38 cellular contexts compared by ENCODE assay signal in genomic region chrX:3493605-3494004, GRCh38.
"Had no signal": no experiment of that assay in that cellular context is flagged by ENCODE, and none has a peak within 500 bp of the region (broad histone marks: within the 10 kb centered on the region; RNA-seq: fewer than 3 reads in every experiment).

No MANE protein-coding gene starts in this region.

- H3K27me3 Mint-ChIP-seq: activated naive CD4-positive, alpha-beta T cell treated with anti-CD3 and anti-CD28 coated beads, Interleukin-2, amount 50 U/mL, for 24 hours; activated naive CD8-positive, alpha-beta T cell; activated naive CD8-positive, alpha-beta T cell treated with anti-CD3 and anti-CD28 coated beads for 36 hours; activated naive CD8-positive, alpha-beta T cell treated with anti-CD3 and anti-CD28 coated beads, Interleukin-2, amount 10 ng/mL, durations not matched to agents 7 days and 5 days; activated naive CD8-positive, alpha-beta T cell treated with anti-CD3 and anti-CD28 coated beads, Interleukin-2, amount 50 U/mL, for 24 hours; brain had no signal

- H3K27ac Mint-ChIP-seq: activated naive CD4-positive, alpha-beta T cell treated with anti-CD3 and anti-CD28 coated beads for 36 hours; activated naive CD4-positive, alpha-beta T cell treated with anti-CD3 and anti-CD28 coated beads, Interleukin-2, amount 10 ng/mL, durations not matched to agents 7 days and 5 days; activated naive CD4-positive, alpha-beta T cell treated with anti-CD3 and anti-CD28 coated beads, Interleukin-2, amount 50 U/mL, for 24 hours; activated naive CD4-positive, alpha-beta T cell treated with anti-CD3 and anti-CD28 coated beads, Interleukin-2, amount 50 U/mL, for 72 hours; activated naive CD8-positive, alpha-beta T cell; activated naive CD8-positive, alpha-beta T cell treated with anti-CD3 and anti-CD28 coated beads for 36 hours; activated naive CD8-positive, alpha-beta T cell treated with anti-CD3 and anti-CD28 coated beads, Interleukin-2, amount 10 ng/mL, durations not matched to agents 7 days and 5 days; activated naive CD8-positive, alpha-beta T cell treated with anti-CD3 and anti-CD28 coated beads, Interleukin-2, amount 50 U/mL, for 24 hours; activated T-cell treated with anti-CD3 and anti-CD28 coated beads, Interleukin-2, amount 50 U/mL, for 24 hours; activated T-cell treated with anti-CD3 and anti-CD28 coated beads, Interleukin-2, amount 50 U/mL, for 72 hours; activated T-helper 1 cell treated with anti-CD3 and anti-CD28 coated beads, Interleukin-12 subunit alpha, Interleukin-12 subunit beta, Interleukin-2, Interleukin-4 antibody, amounts not matched to agents 30 ng/mL and 10 ng/mL and 1 ng/mL, durations not matched to agents 14 hours and 24 hours and 36 hours; activated T-helper 17 cell treated with anti-CD3 and anti-CD28 coated beads, Interleukin-2, amount 50 U/mL, for 72 hours; activated T-helper 2 cell treated with anti-CD3 and anti-CD28 coated beads, Interferon-gamma antibody, Interleukin-2, Interleukin-4, amounts not matched to agents 10 μg/mL and 5 μg/mL and 100 μg/mL, durations not matched to agents 14 hours and 24 hours and 36 hours; brain had no signal

- H3K27me3 ChIP-seq: adrenal gland, ascending aorta, body of pancreas, brain microvascular endothelial cell, breast epithelium, cardiac muscle cell had no signal

- H3K27ac ChIP-seq: adrenal gland, ascending aorta, body of pancreas, brain microvascular endothelial cell, breast epithelium, cardiac muscle cell had no signal

- H3K4me1 Mint-ChIP-seq: activated naive CD4-positive, alpha-beta T cell treated with anti-CD3 and anti-CD28 coated beads, Interleukin-2, amount 10 ng/mL, durations not matched to agents 7 days and 5 days; activated naive CD4-positive, alpha-beta T cell treated with anti-CD3 and anti-CD28 coated beads, Interleukin-2, amount 50 U/mL, for 24 hours; activated naive CD8-positive, alpha-beta T cell treated with anti-CD3 and anti-CD28 coated beads for 36 hours; activated naive CD8-positive, alpha-beta T cell treated with anti-CD3 and anti-CD28 coated beads, Interleukin-2, amount 10 ng/mL, durations not matched to agents 7 days and 5 days; activated naive CD8-positive, alpha-beta T cell treated with anti-CD3 and anti-CD28 coated beads, Interleukin-2, amount 50 U/mL, for 24 hours; activated T-helper 17 cell treated with anti-CD3 and anti-CD28 coated beads, Interleukin-2, amount 50 U/mL, for 72 hours; central memory CD8-positive, alpha-beta T cell had no signal

- H3K4me3 Mint-ChIP-seq: activated naive CD4-positive, alpha-beta T cell treated with anti-CD3 and anti-CD28 coated beads for 36 hours; activated naive CD4-positive, alpha-beta T cell treated with anti-CD3 and anti-CD28 coated beads, Interleukin-2, amount 10 ng/mL, durations not matched to agents 7 days and 5 days; activated naive CD4-positive, alpha-beta T cell treated with anti-CD3 and anti-CD28 coated beads, Interleukin-2, amount 50 U/mL, for 24 hours; activated naive CD8-positive, alpha-beta T cell; activated naive CD8-positive, alpha-beta T cell treated with anti-CD3 and anti-CD28 coated beads for 36 hours; activated naive CD8-positive, alpha-beta T cell treated with anti-CD3 and anti-CD28 coated beads, Interleukin-2, amount 10 ng/mL, durations not matched to agents 7 days and 5 days; activated naive CD8-positive, alpha-beta T cell treated with anti-CD3 and anti-CD28 coated beads, Interleukin-2, amount 50 U/mL, for 24 hours; activated T-cell treated with anti-CD3 and anti-CD28 coated beads, Interleukin-2, amount 50 U/mL, for 24 hours; activated T-cell treated with anti-CD3 and anti-CD28 coated beads, Interleukin-2, amount 50 U/mL, for 4 hours; activated T-cell treated with anti-CD3 and anti-CD28 coated beads, Interleukin-2, amount 50 U/mL, for 72 hours; activated T-helper 1 cell treated with anti-CD3 and anti-CD28 coated beads, Interleukin-12 subunit alpha, Interleukin-12 subunit beta, Interleukin-2, Interleukin-4 antibody, amounts not matched to agents 30 ng/mL and 10 ng/mL and 1 ng/mL, durations not matched to agents 14 hours and 24 hours and 36 hours; activated T-helper 17 cell treated with anti-CD3 and anti-CD28 coated beads, Interleukin-2, amount 50 U/mL, for 72 hours; brain; central memory CD8-positive, alpha-beta T cell had no signal

- H3K4me3 ChIP-seq: adrenal gland, ascending aorta, body of pancreas, breast epithelium, cardiac muscle cell had no signal

- H3K36me3 Mint-ChIP-seq: activated naive CD4-positive, alpha-beta T cell treated with anti-CD3 and anti-CD28 coated beads, Interleukin-2, amount 10 ng/mL, durations not matched to agents 7 days and 5 days; activated naive CD4-positive, alpha-beta T cell treated with anti-CD3 and anti-CD28 coated beads, Interleukin-2, amount 50 U/mL, for 24 hours; activated naive CD4-positive, alpha-beta T cell treated with anti-CD3 and anti-CD28 coated beads, Interleukin-2, amount 50 U/mL, for 72 hours; activated naive CD8-positive, alpha-beta T cell; activated naive CD8-positive, alpha-beta T cell treated with anti-CD3 and anti-CD28 coated beads for 36 hours; activated naive CD8-positive, alpha-beta T cell treated with anti-CD3 and anti-CD28 coated beads, Interleukin-2, amount 10 ng/mL, durations not matched to agents 7 days and 5 days; brain had no signal

- H3K9me3 ChIP-seq: adrenal gland, ascending aorta, body of pancreas, breast epithelium had no signal

- H3K9me3 Mint-ChIP-seq: activated naive CD4-positive, alpha-beta T cell treated with anti-CD3 and anti-CD28 coated beads, Interleukin-2, amount 10 ng/mL, durations not matched to agents 7 days and 5 days; activated naive CD4-positive, alpha-beta T cell treated with anti-CD3 and anti-CD28 coated beads, Interleukin-2, amount 50 U/mL, for 24 hours; activated naive CD8-positive, alpha-beta T cell treated with anti-CD3 and anti-CD28 coated beads, Interleukin-2, amount 10 ng/mL, durations not matched to agents 7 days and 5 days; activated naive CD8-positive, alpha-beta T cell treated with anti-CD3 and anti-CD28 coated beads, Interleukin-2, amount 50 U/mL, for 24 hours; activated T-helper 1 cell treated with anti-CD3 and anti-CD28 coated beads, Interleukin-12 subunit alpha, Interleukin-12 subunit beta, Interleukin-2, Interleukin-4 antibody, amounts not matched to agents 30 ng/mL and 10 ng/mL and 1 ng/mL, durations not matched to agents 14 hours and 24 hours and 36 hours; activated T-helper 17 cell treated with anti-CD3 and anti-CD28 coated beads, Interleukin-2, amount 50 U/mL, for 72 hours; activated T-helper 2 cell treated with anti-CD3 and anti-CD28 coated beads, Interferon-gamma antibody, Interleukin-2, Interleukin-4, amounts not matched to agents 10 μg/mL and 5 μg/mL and 100 μg/mL, durations not matched to agents 14 hours and 24 hours and 36 hours had no signal

- ATAC-seq: activated naive CD4-positive, alpha-beta T cell treated with anti-CD3 and anti-CD28 coated beads, Interleukin-2, amount 50 U/mL, for 72 hours; activated naive CD8-positive, alpha-beta T cell treated with anti-CD3 and anti-CD28 coated beads, Interleukin-2, amount 50 U/mL, for 24 hours; activated T-cell treated with anti-CD3 and anti-CD28 coated beads, Interleukin-2, amount 50 U/mL, for 4 hours; activated T-cell treated with anti-CD3 and anti-CD28 coated beads, Interleukin-2, amount 50 U/mL, for 72 hours; activated T-helper 17 cell treated with anti-CD3 and anti-CD28 coated beads, Interleukin-2, amount 50 U/mL, for 72 hours; body of pancreas had no signal

- H3K36me3 ChIP-seq: adrenal gland, ascending aorta, brain microvascular endothelial cell, breast epithelium, cardiac muscle cell had no signal

- DNase-seq: activated effector memory CD4-positive, alpha-beta T cell treated with anti-CD3 and anti-CD28 coated beads, Interleukin-2, amount 50 U/mL, for 16 hours; activated effector memory CD4-positive, alpha-beta T cell treated with Interleukin-2 at 50 U/mL for 16 hours; activated gamma-delta T cell; activated gamma-delta T cell treated with Interleukin-2 at 50 U/mL for 16 hours; activated naive CD4-positive, alpha-beta T cell; activated naive CD4-positive, alpha-beta T cell treated with anti-CD3 and anti-CD28 coated beads for 36 hours; activated naive CD4-positive, alpha-beta T cell treated with anti-CD3 and anti-CD28 coated beads, Interleukin-2, amount 10 ng/mL, durations not matched to agents 7 days and 5 days; activated naive CD4-positive, alpha-beta T cell treated with anti-CD3 and anti-CD28 coated beads, Interleukin-2, amount 50 U/mL, for 16 hours; activated naive CD4-positive, alpha-beta T cell treated with Interleukin-2 at 50 U/mL for 16 hours; activated naive CD8-positive, alpha-beta T cell treated with anti-CD3 and anti-CD28 coated beads for 36 hours; activated naive CD8-positive, alpha-beta T cell treated with anti-CD3 and anti-CD28 coated beads, Interleukin-2, amount 10 ng/mL, durations not matched to agents 7 days and 5 days; activated naive CD8-positive, alpha-beta T cell treated with anti-CD3 and anti-CD28 coated beads, Interleukin-2, amount 50 U/mL, for 24 hours; activated T-cell treated with anti-CD3 and anti-CD28 coated beads, Interleukin-2, amount 50 U/mL, for 1 hour; activated T-cell treated with anti-CD3 and anti-CD28 coated beads, Interleukin-2, amount 50 U/mL, for 24 hours; activated T-cell treated with anti-CD3 and anti-CD28 coated beads, Interleukin-2, amount 50 U/mL, for 4 hours; activated T-cell treated with anti-CD3 and anti-CD28 coated beads, Interleukin-2, amount 50 U/mL, for 48 hours; activated T-cell treated with anti-CD3 and anti-CD28 coated beads, Interleukin-2, amount 50 U/mL, for 72 hours; adrenal gland; amniotic stem cell; amygdala; anterior cingulate cortex; aorta; body of pancreas; brain microvascular endothelial cell; caudate nucleus; central memory CD4-positive, alpha-beta T cell; cerebellar nuclear complex had no signal

- H3K4me1 ChIP-seq: adrenal gland, ascending aorta, body of pancreas, breast epithelium had no signal
